Comparison of ENCODE assay signal across 14 cellular contexts in genomic region chr20:23270427-23270911, GRCh38.
DNase-seq lines count a peak whose midpoint lies in the region; ATAC-seq and TF ChIP-seq lines count a peak whose summit lies in the region.
"Had no signal": no experiment of that assay in that cellular context is flagged by ENCODE, and none has a peak within 500 bp of the region (broad histone marks: within the 10 kb centered on the region; RNA-seq: fewer than 3 reads in every experiment).

No MANE protein-coding gene starts in this region.

- H3K9ac ChIP-seq in HUES48 (ENCODE audit: low read depth, low read length) (no peak overlapping the region), endodermal cell (ENCODE audit: extremely low read depth, low read length, poor library complexity, severe bottlenecking) (no peak overlapping the region), subcutaneous abdominal adipose tissue (ENCODE audit: low read length in 5 of 5) (peak overlapping the region in 1 of 5 donors; percentile 33)

- WGBS in endodermal cell (ENCODE audit: insufficient coverage in 1 of 2, insufficient read length in 1 of 2), 2 experiments, result 89% methylated on average over 8 to 11 of the region's 11 CpGs

- H3K27ac ChIP-seq in HUES48 (ENCODE audit: low read depth, low read length) (peak overlapping the region; percentile 68), endodermal cell (ENCODE audit: low read depth, low read length) (no peak overlapping the region), subcutaneous abdominal adipose tissue (ENCODE audit: low read depth, low read length) (peak overlapping the region; percentile 70)
- H3K27ac ChIP-seq: ovary had no signal

- in situ Hi-C loops in KBM-7 (cut with MboI; ENCODE audit: low pct_unique_long_range_greater_than_20kb, low sequenced_read_pairs), result no loop called here

- peaks cover 7% of the 10 kb centered on the region for H3K36me3 Mint-ChIP-seq in endodermal cell (ENCODE audit: low read depth)

- no peaks in the 10 kb centered on the region for H3K4me1 ChIP-seq in HUES48 (ENCODE audit: control insufficient read depth, insufficient read depth, low read length)
- peaks cover 5% of the 10 kb centered on the region for H3K4me1 ChIP-seq in endodermal cell (ENCODE audit: control insufficient read depth, insufficient read depth, low read length)
- H3K4me1 ChIP-seq in subcutaneous abdominal adipose tissue (ENCODE audit: control insufficient read depth in 5 of 5, insufficient read depth in 5 of 5, low read length in 5 of 5), result peaks cover 0 to 22% (median 4%) of the 10 kb centered on the region in 5 donors

- no peak for ATAC-seq in GM18868 (IDR thresholded peaks at IDR 0.05; ENCODE audit: unreplicated experiment)

- peak overlapping the region; percentile 87 for H3K27ac Mint-ChIP-seq in endodermal cell
- H3K27ac Mint-ChIP-seq: activated CD4-positive, alpha-beta T cell treated with anti-CD3 and anti-CD28 coated beads, Interleukin-2, amount 10 ng/mL, durations not matched to agents 24 days and 14 days; activated naive CD4-positive, alpha-beta T cell treated with anti-CD3 and anti-CD28 coated beads for 36 hours; CD4-positive, alpha-beta T cell had no signal

- H3K4me3 ChIP-seq in HUES48 (ENCODE audit: low read depth, low read length) (no peak overlapping the region), endodermal cell (ENCODE audit: low read length) (peak overlapping the region; percentile 65), kidney epithelial cell (ENCODE audit: low read depth, low read length) (no peak overlapping the region), subcutaneous abdominal adipose tissue (ENCODE audit: low read depth in 1 of 5, low read length in 5 of 5) (no peak overlapping the region)
- H3K4me3 ChIP-seq: dorsolateral prefrontal cortex, ovary had no signal

- peaks cover 27% of the 10 kb centered on the region for H3K9me3 Mint-ChIP-seq in endodermal cell

- peaks cover 18% of the 10 kb centered on the region for H3K9me3 ChIP-seq in HUES48 (ENCODE audit: control insufficient read depth, insufficient read depth, low read length)
- H3K9me3 ChIP-seq in endodermal cell (ENCODE audit: control insufficient read depth, low read length), result peaks cover 42% of the 10 kb centered on the region
- peaks cover 0 to 4% (median 0%) of the 10 kb centered on the region in 5 donors for H3K9me3 ChIP-seq in subcutaneous abdominal adipose tissue (ENCODE audit: control insufficient read depth in 5 of 5, low read length in 5 of 5)
- H3K9me3 ChIP-seq: ovary had no signal

- H3K4me1 Mint-ChIP-seq in endodermal cell, result peaks cover 22% of the 10 kb centered on the region
- H3K4me1 Mint-ChIP-seq: activated CD4-positive, alpha-beta T cell treated with anti-CD3 and anti-CD28 coated beads, Interleukin-2, amount 10 ng/mL, durations not matched to agents 24 days and 14 days had no signal

- TF ChIP-seq CTCF in endodermal cell (conservative IDR thresholded peaks at IDR 0.05) (no peak), kidney epithelial cell (IDR thresholded peaks at IDR 0.05; ENCODE audit: insufficient read depth, low read length, poor library complexity, severe bottlenecking) (no peak)

- no peaks in the 10 kb centered on the region for H3K27me3 ChIP-seq in HUES48 (ENCODE audit: control insufficient read depth, insufficient read depth, low read length)
- H3K27me3 ChIP-seq in endodermal cell (ENCODE audit: control insufficient read depth, insufficient read depth, low read length, poor library complexity, severe bottlenecking), result no peaks in the 10 kb centered on the region
- no peaks in the 10 kb centered on the region for H3K27me3 ChIP-seq in kidney epithelial cell (ENCODE audit: control insufficient read depth, insufficient read depth, low read length)
- no peaks in the 10 kb centered on the region for H3K27me3 ChIP-seq in subcutaneous abdominal adipose tissue (ENCODE audit: control insufficient read depth in 5 of 5, insufficient read depth in 4 of 5, low read length in 5 of 5)
- H3K27me3 ChIP-seq: dorsolateral prefrontal cortex, ovary had no signal

- H3K27me3 Mint-ChIP-seq in endodermal cell (ENCODE audit: insufficient read depth), result peaks cover 2% of the 10 kb centered on the region
- H3K27me3 Mint-ChIP-seq: activated CD4-positive, alpha-beta T cell treated with anti-CD3 and anti-CD28 coated beads, Interleukin-2, amount 10 ng/mL, durations not matched to agents 24 days and 14 days had no signal

- no peak for DNase-seq in endodermal cell
- DNase-seq in kidney epithelial cell (ENCODE audit: low read depth), result peak; percentile 65
- no peak for DNase-seq in KG1 (lab: John Stamatoyannopoulos, UW)
- DNase-seq in DMS153 treated with DMSO at 0.1 percent for 48 hours (lab: John Stamatoyannopoulos, UW; ENCODE audit: unreplicated experiment), result no peak
- no peak for DNase-seq in KBM-7
- DNase-seq: activated CD4-positive, alpha-beta T cell treated with anti-CD3 and anti-CD28 coated beads, Interleukin-2, amount 10 ng/mL, durations not matched to agents 24 days and 14 days; activated naive CD4-positive, alpha-beta T cell treated with anti-CD3 and anti-CD28 coated beads for 36 hours; CD4-positive, alpha-beta T cell; dorsolateral prefrontal cortex; ovary; SHP77 had no signal

- no peak overlapping the region for H3K4me3 Mint-ChIP-seq in endodermal cell
- H3K4me3 Mint-ChIP-seq: activated CD4-positive, alpha-beta T cell treated with anti-CD3 and anti-CD28 coated beads, Interleukin-2, amount 10 ng/mL, durations not matched to agents 24 days and 14 days; activated naive CD4-positive, alpha-beta T cell treated with anti-CD3 and anti-CD28 coated beads for 36 hours; CD4-positive, alpha-beta T cell had no signal

- H3K36me3 ChIP-seq in HUES48 (ENCODE audit: control insufficient read depth, insufficient read depth, low read length) (no peaks in the 10 kb centered on the region), endodermal cell (ENCODE audit: control insufficient read depth, insufficient read depth, low read length) (no peaks in the 10 kb centered on the region), kidney epithelial cell (ENCODE audit: control insufficient read depth, insufficient read depth, low read length) (no peaks in the 10 kb centered on the region), subcutaneous abdominal adipose tissue (ENCODE audit: control insufficient read depth in 5 of 5, insufficient read depth in 5 of 5, low read length in 5 of 5) (no peaks in the 10 kb centered on the region)
- H3K36me3 ChIP-seq: ovary had no signal
